ENCODE assay signal across 1 cellular context in the genomic region with DNA sequence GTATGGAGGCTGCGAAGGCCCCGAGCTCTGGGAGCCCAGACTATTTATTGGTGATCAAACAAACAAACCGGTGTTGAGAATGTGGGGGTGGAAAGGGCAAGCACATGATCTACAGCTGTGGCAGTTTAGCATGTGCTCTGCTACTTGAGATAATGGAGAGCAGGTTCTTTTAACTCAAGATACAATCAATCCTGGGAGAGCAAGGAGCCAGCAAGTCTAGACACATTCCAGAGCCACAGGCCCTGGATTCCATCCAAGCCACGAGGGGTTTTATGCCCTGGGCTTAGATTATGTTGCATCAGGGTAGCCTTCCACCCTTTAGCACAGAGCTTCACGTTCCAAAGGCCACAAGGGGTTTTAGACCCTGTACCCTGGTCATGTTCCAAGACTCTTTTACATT.
TF ChIP-seq lines count a peak whose summit lies in the region.

No MANE protein-coding gene starts in this region.

TF ChIP-seq in HEK293, 187 proteins besides CTCF, POLR2A, EP300 and RAD21 (continued from another document):
- TF ChIP-seq ZBTB6 (tag by site-specific recombination; IDR thresholded peaks at IDR 0.05) (peak; percentile 8; the same call in 1 of the 2 replicates), ZBTB8A (tag by site-specific recombination; IDR thresholded peaks at IDR 0.05) (peak; percentile 22; the same call in 1 of the 2 replicates), ZNF366 (tag by site-specific recombination; conservative IDR thresholded peaks at IDR 0.05) (0 out of 2 replicates have a peak, but pooled peaks have one; percentile 39)
